Comparison of ENCODE assay signal across 16 cellular contexts in the genomic region with DNA sequence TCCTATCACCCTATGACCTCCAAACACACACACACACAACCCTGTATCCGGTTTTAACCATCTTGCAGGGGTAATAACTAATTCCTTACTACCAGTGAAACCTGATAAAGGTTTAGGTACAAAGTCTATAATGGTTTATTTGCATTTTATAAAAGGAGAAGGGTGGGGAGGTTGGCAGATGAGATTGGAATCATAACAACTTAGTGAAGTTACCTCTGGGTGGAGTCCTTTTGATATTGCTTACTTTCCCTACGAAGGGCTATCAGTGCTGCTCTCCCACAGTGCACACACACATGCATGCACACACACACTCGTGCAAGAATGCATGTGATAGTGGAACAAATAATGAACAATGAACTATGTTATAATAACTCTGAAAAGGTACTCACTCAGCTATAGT. TPM values are rescaled to one million over a fixed set of nuclear protein-coding genes. Genes with fewer than 3 reads are reported as not detected.
DNase-seq lines count a peak whose midpoint lies in the region; TF ChIP-seq lines count a peak whose summit lies in the region.
"Had no signal": no experiment of that assay in that cellular context is flagged by ENCODE, and none has a peak within 500 bp of the region (broad histone marks: within the 10 kb centered on the region; RNA-seq: fewer than 3 reads in every experiment).

No MANE protein-coding gene starts in this region.

- intact Hi-C loops in transverse colon (cut with DNase I; ENCODE audit: low total_unique reads) (no loop called here), CD14-positive monocyte (cut with micrococcal nuclease) (no loop called here)

- H3K27ac Mint-ChIP-seq in mesothelial cell of epicardium (no peak overlapping the region), CD14-positive monocyte (peak overlapping the region in 1 of 7 donors; percentile 53)
- H3K27ac Mint-ChIP-seq: B cell; CD4-positive, alpha-beta T cell had no signal

- H3K4me3 Mint-ChIP-seq in mesothelial cell of epicardium (no peak overlapping the region), CD14-positive monocyte (no peak overlapping the region)
- H3K4me3 Mint-ChIP-seq: B cell; CD4-positive, alpha-beta T cell had no signal

- no peak overlapping the region for H3K4me3 ChIP-seq in transverse colon

- H3K27me3 Mint-ChIP-seq in mesothelial cell of epicardium (ENCODE audit: low read depth) (peaks cover 12% of the 10 kb centered on the region), CD14-positive monocyte (ENCODE audit: low read depth in 3 of 3) (peaks cover 0 to 1% (median 0%) of the 10 kb centered on the region in 3 donors)
- H3K27me3 Mint-ChIP-seq: B cell had no signal

- no peak for TF ChIP-seq CTCF in transverse colon (IDR thresholded peaks at IDR 0.05)
- no peak for TF ChIP-seq CTCF in mesothelial cell of epicardium (IDR thresholded peaks at IDR 0.05; ENCODE audit: unreplicated experiment)
- TF ChIP-seq CTCF in CD14-positive monocyte (IDR thresholded peaks at IDR 0.05): no peak

- H3K4me1 ChIP-seq in transverse colon: peaks cover 0 to 42% (median 8%) of the 10 kb centered on the region in 4 donors

- H3K27me3 ChIP-seq in transverse colon: no peaks in the 10 kb centered on the region

- in situ Hi-C loops in transverse colon (cut with MboI; ENCODE audit: low pct_ligation_motif_present in 1 of 4, low pct_unique_long_range_greater_than_20kb in 1 of 4, low sequenced_read_pairs in 3 of 4): no loop called here

- peaks cover 19% of the 10 kb centered on the region for H3K4me1 Mint-ChIP-seq in mesothelial cell of epicardium
- no peaks in the 10 kb centered on the region for H3K4me1 Mint-ChIP-seq in CD14-positive monocyte

- no peaks in the 10 kb centered on the region for H3K9me3 ChIP-seq in transverse colon

- H3K36me3 ChIP-seq in transverse colon: no peaks in the 10 kb centered on the region

- TF ChIP-seq POLR2A in transverse colon (IDR thresholded peaks at IDR 0.05): no peak

- 32 to 46% methylated on average over 3 of the region's 3 CpGs for WGBS in transverse colon (ENCODE audit: low coverage in 1 of 2), 2 donors

- peak overlapping the region in 2 of 4 donors; percentile 32 to 52 for H3K27ac ChIP-seq in transverse colon
- H3K27ac ChIP-seq: KMS-11 had no signal

- no peak for TF ChIP-seq EP300 in transverse colon (IDR thresholded peaks at IDR 0.05; ENCODE audit: low read depth)

- DNase-seq in DMS53 (lab: John Stamatoyannopoulos, UW): peak; percentile 7
- DNase-seq in DMS53 treated with DMSO at 0.1 percent for 48 hours (lab: John Stamatoyannopoulos, UW; ENCODE audit: unreplicated experiment): no peak
- peak; percentile 53 for DNase-seq in LoVo (ENCODE audit: low spot score)
- DNase-seq in SW480 (ENCODE audit: low spot score): peak; percentile 28
- peak; percentile 24 for DNase-seq in transverse colon
- no peak for DNase-seq in glomerular visceral epithelial cell (ENCODE audit: extremely low spot score)
- no peak for DNase-seq in mesothelial cell of epicardium (ENCODE audit: low spot score in 2 of 2, unreplicated experiment in 2 of 2)
- no peak for DNase-seq in CD14-positive monocyte (ENCODE audit: low spot score)
- DNase-seq: CD4-positive, alpha-beta T cell; DND-41; NCI-H1417 treated with DMSO at 0.1 percent for 48 hours; NCI-H446 treated with DMSO at 0.1 percent for 48 hours; RPMI8226 had no signal

- H3K36me3 Mint-ChIP-seq in mesothelial cell of epicardium (no peaks in the 10 kb centered on the region), CD14-positive monocyte (no peaks in the 10 kb centered on the region)

- no peaks in the 10 kb centered on the region for H3K9me3 Mint-ChIP-seq in mesothelial cell of epicardium
- H3K9me3 Mint-ChIP-seq in CD14-positive monocyte: no peaks in the 10 kb centered on the region
- H3K9me3 Mint-ChIP-seq: CD4-positive, alpha-beta T cell had no signal

RNA-seq across cellular contexts. Expression of a gene that starts 56.1 kb away (rescaled TPM):
- total RNA-seq in transverse colon (10 to 100 TPM; 13.3 to 54.6 (median 34.0) TPM), mesothelial cell of epicardium (5.3 to 7.2 TPM (median 6.3 TPM) in 3 replicates)
- under 1 TPM; 0.09 to 0.13 TPM for polyA plus RNA-seq in CD14-positive monocyte
- total RNA-seq: A172 had no signal

Comparison
In these comparisons a context has a peak if more than half of its experiments do, and no peak if none do; other contexts are left out.
1. DNase-seq: peak in DMS53 (single experiment), LoVo (single experiment), SW480 (single experiment) and transverse colon (single experiment); none in DMS53 treated with DMSO at 0.1 percent for 48 hours (single experiment), glomerular visceral epithelial cell (single experiment), mesothelial cell of epicardium (0 of 2) and CD14-positive monocyte (single experiment).